ENCODE assay signal across 8 cellular contexts in genomic region chr10:38150891-38151463, GRCh38. TPM values are rescaled to one million over a fixed set of nuclear protein-coding genes. Genes with fewer than 3 reads are reported as not detected.
DNase-seq lines count a peak whose midpoint lies in the region; ATAC-seq, FAIRE-seq and TF ChIP-seq lines count a peak whose summit lies in the region.
"Not testable (repeated sequence)": the region's sequence is repeated elsewhere in the genome, so short reads cannot be mapped to it uniquely, and the experiment has no call there.

No MANE protein-coding gene starts in this region.

- H3K27ac Mint-ChIP-seq in astrocyte (ENCODE audit: unreplicated experiment) = not testable (repeated sequence)

- not testable (repeated sequence) for FAIRE-seq in A549 (lab: Jason Lieb, UNC); astrocyte (lab: Jason Lieb, UNC)

- H3K27ac ChIP-seq in A549; GM23248; astrocyte (ENCODE audit: low read depth, low read length): not testable (repeated sequence)

- not testable (repeated sequence) for H3K79me2 ChIP-seq in GM23248 (ENCODE audit: insufficient read depth); astrocyte (ENCODE audit: insufficient read depth, low read length)

- not testable (repeated sequence) for TF ChIP-seq RAD21 in A549 (conservative IDR thresholded peaks at IDR 0.05 in 1 of 2, IDR thresholded peaks at IDR 0.05 in 1 of 2)

- not testable (repeated sequence) for H3K4me2 ChIP-seq in A549; GM23248 (ENCODE audit: unreplicated experiment); astrocyte (ENCODE audit: low read length)

- not testable (repeated sequence) for H3K9ac ChIP-seq in GM23248; astrocyte (ENCODE audit: low read length)

- H3K9me3 Mint-ChIP-seq in astrocyte (ENCODE audit: unreplicated experiment) = not testable (repeated sequence)

- H3K36me3 Mint-ChIP-seq in astrocyte (ENCODE audit: low read depth, unreplicated experiment) = not testable (repeated sequence)

- H3K27me3 ChIP-seq in GM23248 (replicated peaks; ENCODE audit: insufficient read depth); astrocyte (ENCODE audit: insufficient read depth, low read length): not testable (repeated sequence)

- H2AFZ ChIP-seq in GM23248; astrocyte (ENCODE audit: low read depth, low read length): not testable (repeated sequence)

- CTCF ChIA-PET in A549 (lab: Yijun Ruan, JAX) = not testable (repeated sequence)

- in situ Hi-C loops in GM23248 (cut with MboI) = not testable (repeated sequence)

- not testable (repeated sequence) for H4K20me1 ChIP-seq in GM23248 (ENCODE audit: insufficient read depth); astrocyte (ENCODE audit: insufficient read depth, low read length)

- not testable (repeated sequence) for H3K9me2 ChIP-seq in GM23248 (ENCODE audit: insufficient read depth)

- not testable (repeated sequence) for H3K4me3 ChIP-seq in A549; GM23248; astrocyte (ENCODE audit: insufficient read depth, low read depth, low read length)

- WGBS in A549 (ENCODE audit: missing lambda C conversion rate) = 28% methylated on average over 5 of the region's 5 CpGs
- WGBS in GM23248 (ENCODE audit: low coverage in 1 of 2, low lambda C conversion rate in 2 of 2, missing lambda C conversion rate in 2 of 2), 2 experiments = 44 to 47% methylated on average over 5 of the region's 5 CpGs

- TF ChIP-seq CTCF in A549 (IDR thresholded peaks at IDR 0.05); astrocyte (IDR thresholded peaks at IDR 0.05; ENCODE audit: insufficient read depth, low read depth, low read length): not testable (repeated sequence)

- H3K4me1 Mint-ChIP-seq in astrocyte (ENCODE audit: low read depth, unreplicated experiment) = not testable (repeated sequence)

- POLR2A ChIA-PET in A549 (lab: Yijun Ruan, JAX) = not testable (repeated sequence)

- TF ChIP-seq POLR2A in A549 (IDR thresholded peaks at IDR 0.05; ENCODE audit: low read length) = not testable (repeated sequence)

- not testable (repeated sequence) for H3K9me3 ChIP-seq in A549; GM23248 (ENCODE audit: low read depth); astrocyte (ENCODE audit: insufficient read depth, low read depth, low read length)

- TF ChIP-seq EP300 in A549 (IDR thresholded peaks at IDR 0.05) = not testable (repeated sequence)

- H3K4me1 ChIP-seq in A549; GM23248 (ENCODE audit: insufficient read depth); astrocyte (ENCODE audit: insufficient read depth, low read length): not testable (repeated sequence)

- not testable (repeated sequence) for ATAC-seq in A549

- H3K36me3 ChIP-seq in GM23248 (ENCODE audit: low read depth); astrocyte (ENCODE audit: insufficient read depth, low read length): not testable (repeated sequence)

- not testable (repeated sequence) for H3K27me3 Mint-ChIP-seq in astrocyte (ENCODE audit: low read depth, unreplicated experiment)

- H3K4me3 Mint-ChIP-seq in astrocyte (ENCODE audit: unreplicated experiment) = not testable (repeated sequence)

- H3F3A ChIP-seq in GM23248 (ENCODE audit: insufficient read depth) = not testable (repeated sequence)

- DNase-seq in A549 (ENCODE audit: low read depth in 1 of 2, low spot score in 1 of 2) = not testable (repeated sequence)
- DNase-seq in EH (ENCODE audit: low read depth) (peak; percentile 25), GM23248 (peak; percentile 55), HT1080 (ENCODE audit: low read depth) (peak; percentile 21), RKO (ENCODE audit: low spot score) (peak; percentile 12), astrocyte (ENCODE audit: low read depth) (peak; percentile 2), fibroblast of peridontal ligament (ENCODE audit: extremely low read depth) (peak; percentile 2), myocyte (ENCODE audit: low read depth) (peak; percentile 37)

TF ChIP-seq in A549, 52 proteins besides CTCF, POLR2A, EP300 and RAD21:
- TF ChIP-seq ZC3H11A (IDR thresholded peaks at IDR 0.05) = peak; percentile 72

RNA-seq across cellular contexts. Expression of gene ZNF37A, which starts 56.8 kb away (rescaled TPM):
- 12.0 and 14.1 TPM in 2 replicates for polyA plus RNA-seq in A549 (2011; rRNA removed)
- polyA plus RNA-seq in A549 (2012; cell fraction: cytosol; rRNA removed) = 4.0 and 4.2 TPM in 2 replicates
- 4.5 and 5.9 TPM in 2 replicates for polyA plus RNA-seq in A549 (2012; cell fraction: nucleus; rRNA removed)
- polyA plus RNA-seq in A549 (2017; fragmentation: RNase III; extraction: RNeasy Plus Mini Kit Qiagen cat#74134 plus additional on column Dnase treatment) = 7.3 to 7.8 TPM (median 7.3 TPM) in 3 replicates
- 32.0 and 32.1 TPM in 2 replicates for polyA minus RNA-seq in A549 (2011; rRNA and poly(A)+ RNA removed)
- 10.7 and 11.5 TPM in 2 replicates for total RNA-seq in GM23248 (2014; rRNA removed; shearing (Covaris generic))
- 8.3 and 10.9 TPM in 2 replicates for polyA plus RNA-seq in GM23248 (2016; fragmentation: Nextera tagmentation; extraction: Ambion mirVana)
- 11.5 and 13.6 TPM in 2 replicates for total RNA-seq in HT1080 (2014; rRNA removed; shearing (Covaris generic))
- 8.9 and 20.3 TPM in 2 replicates for polyA plus RNA-seq in HT1080 (2015; cell fraction: cytosol; rRNA removed)
- polyA plus RNA-seq in HT1080 (2015; cell fraction: nucleus; rRNA removed) = 28.2 and 37.2 TPM in 2 replicates
- total RNA-seq in astrocyte = 10.1 and 10.3 TPM in 2 replicates
- total RNA-seq in myocyte = 9.4 and 10.0 TPM in 2 replicates
- polyA plus RNA-seq in myocyte (2012) = 5.7 TPM
